24 cellular contexts compared by ENCODE assay signal in genomic region chr6:157272372-157272771, GRCh38. TPM values are rescaled to one million over a fixed set of nuclear protein-coding genes. Genes with fewer than 3 reads are reported as not detected.
DNase-seq lines count a peak whose midpoint lies in the region; ATAC-seq and TF ChIP-seq lines count a peak whose summit lies in the region.
"Had no signal": no experiment of that assay in that cellular context is flagged by ENCODE, and none has a peak within 500 bp of the region (broad histone marks: within the 10 kb centered on the region; RNA-seq: fewer than 3 reads in every experiment).

No MANE protein-coding gene starts in this region.

- H2AFZ ChIP-seq in HCT116 (ENCODE audit: low read depth, low read length, poor library complexity, severe bottlenecking) (peak overlapping the region; percentile 98), OCI-LY7 (ENCODE audit: low read length) (no peak overlapping the region)

- H3K4me2 ChIP-seq in HCT116 (ENCODE audit: low read length) (no peak overlapping the region), OCI-LY7 (ENCODE audit: low read length) (no peak overlapping the region)

- POLR2A ChIA-PET in HCT116 (lab: Charles Lee) = interaction anchor here (1.1 kb wide), 1 partner anchor 9 kb away, joined by 3 read pairs; no protein-coding TSS in a partner anchor
- POLR2A ChIA-PET in OCI-LY7 (lab: Charles Lee) = interaction anchor here (0.6 to 1.4 kb wide), 5 partner anchors 31 to 1984 kb away, joined by 3 to 7 read pairs (median 3); no protein-coding TSS in a partner anchor

- H3K4me1 Mint-ChIP-seq in activated T-cell treated with anti-CD3 and anti-CD28 coated beads, Interleukin-2, amount 50 U/mL, for 72 hours (ENCODE audit: low read depth) = peaks cover 8% of the 10 kb centered on the region
- peaks cover 6% of the 10 kb centered on the region for H3K4me1 Mint-ChIP-seq in endodermal cell

- ATAC-seq in activated T-cell treated with anti-CD3 and anti-CD28 coated beads, Interleukin-2, amount 50 U/mL, for 72 hours (replicated peaks in 1 of 2) = no peak
- ATAC-seq in HCT116 (no peak), thoracic aorta (ENCODE audit: insufficient number of reproducible peaks, low FRiP score, low read depth) (no peak)

- H3K36me3 ChIP-seq in HCT116 (ENCODE audit: control insufficient read depth in 1 of 2, insufficient read depth in 2 of 2, low read length in 2 of 2) = no peaks in the 10 kb centered on the region
- H3K36me3 ChIP-seq in endodermal cell (ENCODE audit: control insufficient read depth, insufficient read depth, low read length) = no peaks in the 10 kb centered on the region
- H3K36me3 ChIP-seq in thoracic aorta = no peaks in the 10 kb centered on the region
- no peaks in the 10 kb centered on the region for H3K36me3 ChIP-seq in OCI-LY7 (ENCODE audit: insufficient read depth, low read length)
- H3K36me3 ChIP-seq: SJCRH30 had no signal

- TF ChIP-seq POLR2A in HCT116 (IDR thresholded peaks at IDR 0.05; ENCODE audit: borderline replicate concordance, extremely low read depth, insufficient read depth, insufficient read length) = no peak

- H3K4me1 ChIP-seq in HCT116 (ENCODE audit: control insufficient read depth in 1 of 2, insufficient read depth in 2 of 2, low read length in 2 of 2) (peaks cover 10 to 26% of the 10 kb centered on the region in 2 experiments; a peak in 3 of 4 replicates), endodermal cell (ENCODE audit: control insufficient read depth, insufficient read depth, low read length) (peaks cover 2% of the 10 kb centered on the region), thoracic aorta (ENCODE audit: control insufficient read depth in 1 of 2, low read depth in 2 of 2) (peaks cover 21 to 60% of the 10 kb centered on the region in 2 donors), OCI-LY7 (ENCODE audit: insufficient read depth, low read length, poor library complexity, severe bottlenecking) (peaks cover 23% of the 10 kb centered on the region)
- H3K4me1 ChIP-seq: SJCRH30 had no signal

- no peak overlapping the region for H3K27ac Mint-ChIP-seq in activated T-cell treated with anti-CD3 and anti-CD28 coated beads, Interleukin-2, amount 50 U/mL, for 72 hours
- no peak overlapping the region for H3K27ac Mint-ChIP-seq in endodermal cell
- H3K27ac Mint-ChIP-seq: H9 had no signal

- no peaks in the 10 kb centered on the region for H4K20me1 ChIP-seq in HCT116 (ENCODE audit: insufficient read depth)
- H4K20me1 ChIP-seq in OCI-LY7 (ENCODE audit: insufficient read depth, low read length) = no peaks in the 10 kb centered on the region

- H3K4me3 ChIP-seq in HCT116 (replicated peaks in 1 of 2; ENCODE audit: low read depth in 1 of 2, low read length in 2 of 2) (no peak overlapping the region), endodermal cell (ENCODE audit: low read length) (no peak overlapping the region), thoracic aorta (no peak overlapping the region), OCI-LY7 (ENCODE audit: low read depth, low read length, poor library complexity, severe bottlenecking) (no peak overlapping the region)
- H3K4me3 ChIP-seq: SJCRH30 had no signal

- H3K27me3 Mint-ChIP-seq in activated T-cell treated with anti-CD3 and anti-CD28 coated beads, Interleukin-2, amount 50 U/mL, for 72 hours (ENCODE audit: low read depth) = peaks cover 5% of the 10 kb centered on the region
- H3K27me3 Mint-ChIP-seq in endodermal cell (ENCODE audit: insufficient read depth) = peaks cover 10% of the 10 kb centered on the region
- H3K27me3 Mint-ChIP-seq: IgD-negative memory B cell had no signal

- 80 to 93% methylated on average over 1 to 7 of the region's 7 CpGs for WGBS in endodermal cell (ENCODE audit: insufficient coverage in 1 of 2, insufficient read length in 1 of 2), 2 experiments

- H3K9me2 ChIP-seq in HCT116 (ENCODE audit: insufficient read depth) (no peaks in the 10 kb centered on the region), OCI-LY7 (ENCODE audit: insufficient read depth, low read length) (no peaks in the 10 kb centered on the region)

- DNase-seq in activated T-cell treated with anti-CD3 and anti-CD28 coated beads, Interleukin-2, amount 50 U/mL, for 1 hour = peak; percentile 13
- DNase-seq in activated T-cell treated with anti-CD3 and anti-CD28 coated beads, Interleukin-2, amount 50 U/mL, for 72 hours = no peak
- DNase-seq in HCT116 (ENCODE audit: low read depth, low spot score) = no peak
- peak; percentile 45 for DNase-seq in endodermal cell
- no peak for DNase-seq in thoracic aorta (ENCODE audit: low spot score)
- no peak for DNase-seq in OCI-LY7 (ENCODE audit: low spot score)
- no peak for DNase-seq in NCI-H510A treated with DMSO at 0.1 percent for 48 hours (lab: John Stamatoyannopoulos, UW)
- no peak for DNase-seq in kidney glomerular epithelial cell (lab: John Stamatoyannopoulos, UW)
- DNase-seq: AML-193, COR-L47, DMS 273 treated with DMSO at 0.1 percent for 48 hours, GDM1, MM.1S, NCI-H1092, NCI-H1436 treated with DMSO at 0.1 percent for 48 hours, NCI-H2081, NCI-H510A, NCI-H774, OCI-M1, SJCRH30 had no signal

- CTCF ChIA-PET in HCT116 (lab: Charles Lee) = no interaction called here
- CTCF ChIA-PET in OCI-LY7 (lab: Charles Lee; ENCODE audit: unreplicated experiment) = no interaction called here

- H3K9me3 ChIP-seq in HCT116 (ENCODE audit: control insufficient read depth in 1 of 2, insufficient read depth in 1 of 2, low read depth in 1 of 2, low read length in 2 of 2) (no peaks in the 10 kb centered on the region; a peak in 1 of 4 replicates), endodermal cell (ENCODE audit: control insufficient read depth, low read length) (no peaks in the 10 kb centered on the region), thoracic aorta (no peaks in the 10 kb centered on the region), OCI-LY7 (ENCODE audit: low read length) (no peaks in the 10 kb centered on the region)
- H3K9me3 ChIP-seq: SJCRH30 had no signal

- peaks cover 1 to 8% of the 10 kb centered on the region in 2 donors for H3K36me3 Mint-ChIP-seq in activated T-cell treated with anti-CD3 and anti-CD28 coated beads, Interleukin-2, amount 50 U/mL, for 72 hours (ENCODE audit: insufficient read depth in 2 of 2)
- H3K36me3 Mint-ChIP-seq in endodermal cell (ENCODE audit: low read depth) = peaks cover 3% of the 10 kb centered on the region
- H3K36me3 Mint-ChIP-seq: IgD-negative memory B cell had no signal

- no peaks in the 10 kb centered on the region for H3K27me3 ChIP-seq in HCT116 (ENCODE audit: insufficient read depth, low read length)
- H3K27me3 ChIP-seq in endodermal cell (ENCODE audit: control insufficient read depth, insufficient read depth, low read length, poor library complexity, severe bottlenecking) = peaks cover 9% of the 10 kb centered on the region
- H3K27me3 ChIP-seq in thoracic aorta (replicated peaks; ENCODE audit: insufficient read depth) = no peaks in the 10 kb centered on the region
- H3K27me3 ChIP-seq: SJCRH30 had no signal

- TF ChIP-seq RAD21 in HCT116 (IDR thresholded peaks at IDR 0.05; ENCODE audit: low read depth) = no peak

- no peak overlapping the region for H3K9ac ChIP-seq in HCT116 (ENCODE audit: low read length)
- no peak overlapping the region for H3K9ac ChIP-seq in endodermal cell (ENCODE audit: extremely low read depth, low read length, poor library complexity, severe bottlenecking)

- H3K79me2 ChIP-seq in HCT116 (ENCODE audit: insufficient read depth, low read length) (no peaks in the 10 kb centered on the region), OCI-LY7 (ENCODE audit: insufficient read depth, low read depth, low read length) (no peaks in the 10 kb centered on the region)

- BruUV-seq in HCT116 (replicated peaks; lab: Mats Ljungman, UMichigan) (no TSS peak), OCI-LY7 (replicated peaks; lab: Mats Ljungman, UMichigan) (no TSS peak)

- RAD21 ChIA-PET in HCT116 (lab: Charles Lee; ENCODE audit: low non-redundant PET in 1 of 2, low total read pairs in 2 of 2, uncharacterized antibody in 2 of 2, unreplicated experiment in 2 of 2) = no interaction called here

- H3K4me3 Mint-ChIP-seq in activated T-cell treated with anti-CD3 and anti-CD28 coated beads, Interleukin-2, amount 50 U/mL, for 72 hours = no peak overlapping the region
- no peak overlapping the region for H3K4me3 Mint-ChIP-seq in endodermal cell
- H3K4me3 Mint-ChIP-seq: H9 had no signal

- no peak overlapping the region for H3K27ac ChIP-seq in HCT116 (ENCODE audit: low read depth, low read length)
- no peak overlapping the region for H3K27ac ChIP-seq in endodermal cell (ENCODE audit: low read depth, low read length)
- peak overlapping the region; percentile 90 to 91 for H3K27ac ChIP-seq in thoracic aorta
- H3K27ac ChIP-seq in OCI-LY7 (ENCODE audit: low read depth, low read length, poor library complexity, severe bottlenecking) = no peak overlapping the region
- H3K27ac ChIP-seq: 22Rv1, C4-2B, SJCRH30 had no signal

- H3K9me3 Mint-ChIP-seq in activated T-cell treated with anti-CD3 and anti-CD28 coated beads, Interleukin-2, amount 50 U/mL, for 72 hours = peaks cover 6 to 8% of the 10 kb centered on the region in 2 donors
- peaks cover 6% of the 10 kb centered on the region for H3K9me3 Mint-ChIP-seq in endodermal cell

- TF ChIP-seq CTCF in HCT116 (IDR thresholded peaks at IDR 0.05 in 2 of 3, conservative IDR thresholded peaks at IDR 0.05 in 1 of 3; ENCODE audit: borderline replicate concordance in 1 of 3, insufficient read depth in 1 of 3, low read depth in 2 of 3, low read length in 2 of 3) (no peak), endodermal cell (conservative IDR thresholded peaks at IDR 0.05) (no peak), thoracic aorta (IDR thresholded peaks at IDR 0.05) (no peak), OCI-LY7 (conservative IDR thresholded peaks at IDR 0.05; ENCODE audit: low read length) (no peak)

- intact Hi-C loops in HCT116 (cut with micrococcal nuclease) (loop anchor here (10.0 kb wide), 1 partner anchor 128 kb away; no protein-coding TSS in a partner anchor), OCI-LY7 (cut with micrococcal nuclease; ENCODE audit: unreplicated experiment) (loop anchor here (5.0 to 10.0 kb wide), 2 partner anchors 488 to 875 kb away; no protein-coding TSS in a partner anchor)

TF ChIP-seq in HCT116, 20 proteins besides CTCF, POLR2A, EP300 and RAD21 (continues in another document):
- TF ChIP-seq POLR2AphosphoS5 (IDR thresholded peaks at IDR 0.05; ENCODE audit: low read depth, low read length) = no peak
- no peak for TF ChIP-seq CBX3 (IDR thresholded peaks at IDR 0.05; ENCODE audit: low read depth)
- no peak for TF ChIP-seq EGR1 (IDR thresholded peaks at IDR 0.05; ENCODE audit: low read depth)
- no peak for TF ChIP-seq EZH2 (IDR thresholded peaks at IDR 0.05)
- no peak for TF ChIP-seq MAX (IDR thresholded peaks at IDR 0.05)

RNA-seq across cellular contexts. Expression of gene TMEM242, which starts 50.9 kb away (rescaled TPM):
- 10 to 100 TPM; 13.0 to 15.5 TPM for total RNA-seq in activated T-cell treated with anti-CD3 and anti-CD28 coated beads, Interleukin-2, amount 50 U/mL, for 72 hours
- 11.6 TPM for total RNA-seq in HCT116 (2021; ENCODE audit: unreplicated experiment)
- 4.0 and 5.2 TPM in 2 replicates for polyA plus RNA-seq in HCT116 (2012)
- 10 to 100 TPM; 10.8 to 11.7 TPM for total RNA-seq in endodermal cell
- polyA plus RNA-seq in endodermal cell (2013, experiment 1 of 2) = 9.6 TPM
- polyA plus RNA-seq in endodermal cell (2013, experiment 2 of 2) = 7.7 TPM
- 1 to 10 TPM; 7.3 to 8.8 TPM for total RNA-seq in thoracic aorta
- total RNA-seq in OCI-LY7 (2014; rRNA removed; shearing (Covaris generic)) = 4.5 and 8.2 TPM in 2 replicates
- 9.2 and 10.4 TPM in 2 replicates for total RNA-seq in OCI-LY7 (2022)

Comparison
In these comparisons a context has a peak if more than half of its experiments do, and no peak if none do; other contexts are left out.
1. DNase-seq: peak in activated T-cell treated with anti-CD3 and anti-CD28 coated beads, Interleukin-2, amount 50 U/mL, for 1 hour (single experiment) and endodermal cell (single experiment); none in activated T-cell treated with anti-CD3 and anti-CD28 coated beads, Interleukin-2, amount 50 U/mL, for 72 hours (0 of 2), HCT116 (single experiment), thoracic aorta (single experiment), OCI-LY7 (single experiment), NCI-H510A treated with DMSO at 0.1 percent for 48 hours (single experiment) and kidney glomerular epithelial cell (single experiment).
2. H3K27ac ChIP-seq: peak in thoracic aorta (2 of 2); none in HCT116 (single experiment), endodermal cell (single experiment) and OCI-LY7 (single experiment).